In genomic region chr7:100744605-100745004, GRCh38 we compare ENCODE assay signal across 25 cellular contexts. TPM values are rescaled to one million over a fixed set of nuclear protein-coding genes. Genes with fewer than 3 reads are reported as not detected.
DNase-seq lines count a peak whose midpoint lies in the region; ATAC-seq and TF ChIP-seq lines count a peak whose summit lies in the region.
"Had no signal": no experiment of that assay in that cellular context is flagged by ENCODE, and none has a peak within 500 bp of the region (broad histone marks: within the 10 kb centered on the region; RNA-seq: fewer than 3 reads in every experiment).

No MANE protein-coding gene starts in this region.

- no peaks in the 10 kb centered on the region for H4K20me1 ChIP-seq in GM23248 (ENCODE audit: insufficient read depth)

- peak overlapping the region; percentile 75 for H3K4me3 Mint-ChIP-seq in activated naive CD4-positive, alpha-beta T cell treated with anti-CD3 and anti-CD28 coated beads for 36 hours

- TF ChIP-seq CTCF in suprapubic skin (IDR thresholded peaks at IDR 0.05): no peak
- no peak for TF ChIP-seq CTCF in GM20000 (IDR thresholded peaks at IDR 0.05; ENCODE audit: extremely low read depth, missing control alignments)

- no peak for ATAC-seq in HG03565 (IDR thresholded peaks at IDR 0.05; ENCODE audit: unreplicated experiment)
- ATAC-seq: GM12878 had no signal

- no peak overlapping the region for H3K4me2 ChIP-seq in GM23248 (ENCODE audit: unreplicated experiment)

- H3K9me3 Mint-ChIP-seq in activated naive CD4-positive, alpha-beta T cell treated with anti-CD3 and anti-CD28 coated beads for 36 hours: no peaks in the 10 kb centered on the region

- H3K27me3 ChIP-seq in GM23248 (replicated peaks; ENCODE audit: insufficient read depth): no peaks in the 10 kb centered on the region
- peaks cover 11% of the 10 kb centered on the region for H3K27me3 ChIP-seq in adipocyte (replicated peaks; ENCODE audit: control insufficient read depth, insufficient read depth, low read length)
- peaks cover 3% of the 10 kb centered on the region for H3K27me3 ChIP-seq in suprapubic skin

- in situ Hi-C loops in GM23248 (cut with MboI): no loop called here

- H3K9me2 ChIP-seq in GM23248 (ENCODE audit: insufficient read depth): no peaks in the 10 kb centered on the region

- no peaks in the 10 kb centered on the region for H3F3A ChIP-seq in GM23248 (ENCODE audit: insufficient read depth)

- peak overlapping the region; percentile 53 for H3K9ac ChIP-seq in GM23248
- no peak overlapping the region for H3K9ac ChIP-seq in adipocyte (ENCODE audit: low read length)

- no peak for TF ChIP-seq POLR2A in suprapubic skin (IDR thresholded peaks at IDR 0.05)

- no peak overlapping the region for H3K27ac Mint-ChIP-seq in activated naive CD4-positive, alpha-beta T cell treated with anti-CD3 and anti-CD28 coated beads for 36 hours

- TF ChIP-seq EP300 in suprapubic skin (IDR thresholded peaks at IDR 0.05): no peak

- no peaks in the 10 kb centered on the region for H3K9me3 ChIP-seq in GM23248 (ENCODE audit: low read depth)
- H3K9me3 ChIP-seq in adipocyte (ENCODE audit: control insufficient read depth, low read length): no peaks in the 10 kb centered on the region
- H3K9me3 ChIP-seq in suprapubic skin: no peaks in the 10 kb centered on the region

- peaks cover 13% of the 10 kb centered on the region for H3K27me3 Mint-ChIP-seq in activated naive CD4-positive, alpha-beta T cell treated with anti-CD3 and anti-CD28 coated beads for 36 hours (ENCODE audit: low read depth)

- CTCF ChIA-PET in activated naive CD4-positive, alpha-beta T cell treated with anti-CD3 and anti-CD28 coated beads for 36 hours (lab: Charles Lee): interaction anchor here (0.9 kb wide), 1 partner anchor 39 kb away, joined by 3 read pairs; the partner anchor contains the start of gene POP7

- no peak for DNase-seq in activated naive CD4-positive, alpha-beta T cell treated with anti-CD3 and anti-CD28 coated beads for 36 hours
- DNase-seq in activated naive CD4-positive, alpha-beta T cell (lab: John Stamatoyannopoulos, UW): no peak
- DNase-seq in GM23248: no peak
- DNase-seq in adipocyte (ENCODE audit: low read depth): no peak
- no peak for DNase-seq in suprapubic skin (ENCODE audit: low spot score in 2 of 2)
- no peak for DNase-seq in HuH-7 (ENCODE audit: low spot score)
- DNase-seq in GM20000 (ENCODE audit: low spot score): no peak
- DNase-seq: Calu3, DMS53, Kasumi-1, NCI-H1092 treated with DMSO at 0.1 percent for 48 hours, NCI-H146, NCI-H2081 treated with DMSO at 0.1 percent for 48 hours, NCI-H510A treated with DMSO at 0.1 percent for 48 hours, OCI-M1 had no signal

- peak overlapping the region; percentile 82 for H2AFZ ChIP-seq in GM23248

- H3K36me3 Mint-ChIP-seq in activated naive CD4-positive, alpha-beta T cell treated with anti-CD3 and anti-CD28 coated beads for 36 hours (ENCODE audit: low read depth): peaks cover 1% of the 10 kb centered on the region
- H3K36me3 Mint-ChIP-seq: CD4-positive, alpha-beta memory T cell had no signal

- WGBS in GM23248 (ENCODE audit: low coverage in 1 of 2, low lambda C conversion rate in 2 of 2, missing lambda C conversion rate in 2 of 2), 2 experiments: 86 to 91% methylated on average over 14 of the region's 14 CpGs
- WGBS in suprapubic skin: 89% methylated on average over 14 of the region's 14 CpGs

- no peaks in the 10 kb centered on the region for H3K79me2 ChIP-seq in GM23248 (ENCODE audit: insufficient read depth)

- peak overlapping the region; percentile 73 for H3K4me3 ChIP-seq in GM23248
- peak overlapping the region; percentile 78 for H3K4me3 ChIP-seq in adipocyte (ENCODE audit: low read length)
- H3K4me3 ChIP-seq in suprapubic skin: peak overlapping the region; percentile 34

- H3K4me1 ChIP-seq in GM23248 (ENCODE audit: insufficient read depth) (no peaks in the 10 kb centered on the region), adipocyte (ENCODE audit: control insufficient read depth, insufficient read depth, low read length) (no peaks in the 10 kb centered on the region), suprapubic skin (no peaks in the 10 kb centered on the region)

- H3K36me3 ChIP-seq in GM23248 (ENCODE audit: low read depth) (no peaks in the 10 kb centered on the region), adipocyte (ENCODE audit: control insufficient read depth, insufficient read depth, low read length, severe bottlenecking) (no peaks in the 10 kb centered on the region), suprapubic skin (no peaks in the 10 kb centered on the region)

- intact Hi-C loops in activated naive CD4-positive, alpha-beta T cell treated with anti-CD3 and anti-CD28 coated beads for 36 hours (cut with micrococcal nuclease): loop anchor here (1.0 kb wide), 1 partner anchor 19 kb away; no protein-coding TSS in a partner anchor

- H3K4me1 Mint-ChIP-seq in activated naive CD4-positive, alpha-beta T cell treated with anti-CD3 and anti-CD28 coated beads for 36 hours (ENCODE audit: low read depth): peaks cover 4% of the 10 kb centered on the region

- no peak overlapping the region for H3K27ac ChIP-seq in GM23248
- H3K27ac ChIP-seq in suprapubic skin: no peak overlapping the region
- H3K27ac ChIP-seq: HL-60 had no signal

RNA-seq across cellular contexts. Expression of gene ZAN, which starts 11.2 kb away (rescaled TPM):
- total RNA-seq in activated naive CD4-positive, alpha-beta T cell treated with anti-CD3 and anti-CD28 coated beads for 36 hours: not detected
- not detected in 2 replicates for total RNA-seq in GM23248 (2014; rRNA removed; shearing (Covaris generic))
- not detected in 2 replicates for polyA plus RNA-seq in GM23248 (2016; fragmentation: Nextera tagmentation; extraction: Ambion mirVana)
- under 1 TPM; 0.08 to 0.42 (median 0.20) TPM for total RNA-seq in suprapubic skin
- total RNA-seq: A172; Calu3; CD4-positive, alpha-beta memory T cell; GM12878; H4; HT1080; IMR-90; Right ventricle myocardium superior had no signal
- polyA plus RNA-seq: BJ; CD4-positive, alpha-beta memory T cell; GM12878; IMR-90 had no signal

RNA-seq across cellular contexts. Expression of gene EPO, which starts 24.3 kb away (rescaled TPM):
- total RNA-seq in activated naive CD4-positive, alpha-beta T cell treated with anti-CD3 and anti-CD28 coated beads for 36 hours: not detected
- total RNA-seq in GM23248 (2014; rRNA removed; shearing (Covaris generic)): not detected in 2 replicates
- polyA plus RNA-seq in GM23248 (2016; fragmentation: Nextera tagmentation; extraction: Ambion mirVana): not detected in 2 replicates
- total RNA-seq in suprapubic skin: under 1 TPM in 1 of 4 donors, not detected in 3; 0.97 TPM
- total RNA-seq: A172; Calu3; CD4-positive, alpha-beta memory T cell; GM12878; H4; HT1080; IMR-90; Right ventricle myocardium superior had no signal
- polyA plus RNA-seq: BJ; CD4-positive, alpha-beta memory T cell; IMR-90 had no signal

RNA-seq across cellular contexts. Expression of gene POP7, which starts 38.7 kb away (rescaled TPM):
- total RNA-seq in activated naive CD4-positive, alpha-beta T cell treated with anti-CD3 and anti-CD28 coated beads for 36 hours: 10 to 100 TPM; 23.2 to 29.6 TPM
- total RNA-seq in GM23248 (2014; rRNA removed; shearing (Covaris generic)): 31.3 and 35.2 TPM in 2 replicates
- 63.4 and 67.9 TPM in 2 replicates for polyA plus RNA-seq in GM23248 (2016; fragmentation: Nextera tagmentation; extraction: Ambion mirVana)
- total RNA-seq in suprapubic skin: 10 to 100 TPM; 39.4 to 55.8 (median 47.6) TPM

RNA-seq across cellular contexts. Expression of gene GIGYF1, which starts 50.6 kb away (rescaled TPM):
- 10 to 100 TPM; 32.8 to 37.8 TPM for total RNA-seq in activated naive CD4-positive, alpha-beta T cell treated with anti-CD3 and anti-CD28 coated beads for 36 hours
- 15.6 and 19.5 TPM in 2 replicates for total RNA-seq in GM23248 (2014; rRNA removed; shearing (Covaris generic))
- 6.4 and 7.4 TPM in 2 replicates for polyA plus RNA-seq in GM23248 (2016; fragmentation: Nextera tagmentation; extraction: Ambion mirVana)
- total RNA-seq in suprapubic skin: 10 to 100 TPM; 29.0 to 91.6 (median 40.7) TPM
